In the genomic region with DNA sequence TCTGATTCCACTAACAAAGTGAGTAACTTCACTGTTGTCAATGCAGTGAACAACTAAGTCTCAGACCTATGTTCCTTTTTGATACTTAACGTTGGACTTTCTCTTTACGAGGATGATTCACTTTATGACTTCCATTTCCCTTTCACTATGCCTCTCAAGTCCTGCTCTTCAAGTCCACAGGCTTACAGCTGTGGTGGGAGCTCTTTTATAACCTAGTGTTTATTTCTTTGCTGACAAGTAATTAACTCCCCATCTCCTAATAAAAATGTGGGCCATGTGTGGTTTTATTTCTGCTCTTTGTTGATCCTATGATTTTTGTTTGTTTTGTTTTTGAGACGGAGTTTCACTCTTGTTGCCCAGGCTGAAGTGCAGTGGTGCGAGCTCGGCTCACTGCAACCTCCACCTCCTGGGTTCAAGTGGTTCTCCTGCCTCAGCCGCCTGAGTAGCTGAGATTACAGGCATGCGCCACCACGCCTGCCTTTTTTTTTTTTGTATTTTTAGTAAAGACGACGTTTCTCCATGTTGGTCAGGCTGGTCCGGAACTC, we compare ENCODE assay signal across 10 cellular contexts.
DNase-seq lines count a peak whose midpoint lies in the region; ATAC-seq and TF ChIP-seq lines count a peak whose summit lies in the region.
"Had no signal": no experiment of that assay in that cellular context is flagged by ENCODE, and none has a peak within 500 bp of the region (broad histone marks: within the 10 kb centered on the region; RNA-seq: fewer than 3 reads in every experiment).

No MANE protein-coding gene starts in this region.

- peaks cover 3% of the 10 kb centered on the region for H3K4me1 ChIP-seq in osteoblast (ENCODE audit: insufficient read depth, low read length)

- H3K27ac Mint-ChIP-seq in activated T-helper 17 cell treated with anti-CD3 and anti-CD28 coated beads, Interleukin-2, amount 50 U/mL, for 72 hours, result peak overlapping the region; percentile 91

- peaks cover 90% of the 10 kb centered on the region for H3K36me3 Mint-ChIP-seq in activated T-helper 17 cell treated with anti-CD3 and anti-CD28 coated beads, Interleukin-2, amount 50 U/mL, for 72 hours (ENCODE audit: low read depth)

- ATAC-seq in activated T-helper 17 cell treated with anti-CD3 and anti-CD28 coated beads, Interleukin-2, amount 50 U/mL, for 72 hours (replicated peaks), result peak; percentile 96
- no peak for ATAC-seq in GM19023 (IDR thresholded peaks at IDR 0.05; ENCODE audit: unreplicated experiment)
- no peak for ATAC-seq in HG03439 (IDR thresholded peaks at IDR 0.05; ENCODE audit: unreplicated experiment)
- ATAC-seq: left cardiac atrium had no signal

- H3K27ac ChIP-seq in osteoblast (ENCODE audit: low read depth, low read length), result peak overlapping the region; percentile 0
- H3K27ac ChIP-seq: PC-9 had no signal

- peak overlapping the region; percentile 12 for H3K4me2 ChIP-seq in osteoblast (ENCODE audit: insufficient read depth, low read length)
- H3K4me2 ChIP-seq: PC-9 had no signal

- no peaks in the 10 kb centered on the region for H3K9me3 ChIP-seq in osteoblast (ENCODE audit: low read depth, low read length)

- no peak overlapping the region for H2AFZ ChIP-seq in osteoblast (ENCODE audit: low read length)
- H2AFZ ChIP-seq: PC-9 had no signal

- H3K79me2 ChIP-seq in osteoblast (ENCODE audit: insufficient read depth, low read length), result peaks cover 5% of the 10 kb centered on the region

- H4K20me1 ChIP-seq in osteoblast (ENCODE audit: insufficient read depth, low read length), result no peaks in the 10 kb centered on the region

- DNase-seq in Daoy (ENCODE audit: low read depth), result peak; percentile 15
- peak; percentile 52 for DNase-seq in HT-29 (ENCODE audit: low spot score)
- no peak for DNase-seq in osteoblast (ENCODE audit: insufficient read length, low spot score, missing footprints)
- DNase-seq in SKM-1 (lab: John Stamatoyannopoulos, UW; ENCODE audit: unreplicated experiment), result no peak
- DNase-seq: effector memory CD4-positive, alpha-beta T cell; left cardiac atrium; PC-9 had no signal

- peak overlapping the region; percentile 61 for H3K4me3 Mint-ChIP-seq in activated T-helper 17 cell treated with anti-CD3 and anti-CD28 coated beads, Interleukin-2, amount 50 U/mL, for 72 hours

- H3K27me3 Mint-ChIP-seq in activated T-helper 17 cell treated with anti-CD3 and anti-CD28 coated beads, Interleukin-2, amount 50 U/mL, for 72 hours, result no peaks in the 10 kb centered on the region

- peaks cover 15% of the 10 kb centered on the region for H3K4me1 Mint-ChIP-seq in activated T-helper 17 cell treated with anti-CD3 and anti-CD28 coated beads, Interleukin-2, amount 50 U/mL, for 72 hours

- no peaks in the 10 kb centered on the region for H3K9me3 Mint-ChIP-seq in activated T-helper 17 cell treated with anti-CD3 and anti-CD28 coated beads, Interleukin-2, amount 50 U/mL, for 72 hours

- no peak overlapping the region for H3K4me3 ChIP-seq in osteoblast (ENCODE audit: insufficient read depth, low read length)
- H3K4me3 ChIP-seq: PC-9 had no signal

- peaks cover 41% of the 10 kb centered on the region for H3K36me3 ChIP-seq in osteoblast (ENCODE audit: insufficient read depth, low read length)

- no peak for TF ChIP-seq CTCF in osteoblast (IDR thresholded peaks at IDR 0.05; ENCODE audit: extremely low read depth, low read depth, low read length)

- no peaks in the 10 kb centered on the region for H3K27me3 ChIP-seq in osteoblast (ENCODE audit: insufficient read depth, low read length)

Comparison
In these comparisons a context has a peak if more than half of its experiments do, and no peak if none do; other contexts are left out.
1. DNase-seq: peak in Daoy (single experiment) and HT-29 (single experiment); none in osteoblast (single experiment) and SKM-1 (single experiment).